In genomic region chr10:88565072-88565471, GRCh38 we compare ENCODE assay signal across 8 cellular contexts. TPM values are rescaled to one million over a fixed set of nuclear protein-coding genes. Genes with fewer than 3 reads are reported as not detected.
DNase-seq lines count a peak whose midpoint lies in the region; ATAC-seq, FAIRE-seq and TF ChIP-seq lines count a peak whose summit lies in the region.

No MANE protein-coding gene starts in this region.

- peak; percentile 41 for ATAC-seq in Right ventricle myocardium superior (ENCODE audit: poor library complexity)

- H3K4me3 ChIP-seq in right atrium auricular region = no peak overlapping the region

- no peak for DNase-seq in Right ventricle myocardium superior
- no peak for DNase-seq in right atrium auricular region (ENCODE audit: low spot score)
- DNase-seq in NCI-H82 (lab: John Stamatoyannopoulos, UW) = peak; percentile 25
- DNase-seq in pons (ENCODE audit: low spot score) = peak; percentile 62
- DNase-seq in NCI-H2081 treated with DMSO at 0.1 percent for 48 hours (lab: John Stamatoyannopoulos, UW) = no peak
- no peak for DNase-seq in activated CD4-positive, alpha-beta T cell treated with anti-CD3 and anti-CD28 coated beads, Interleukin-2, amount 50 U/mL, for 48 hours
- no peak for DNase-seq in activated T-helper 1 cell treated with anti-CD3 and anti-CD28 coated beads, Interleukin-12 subunit alpha, Interleukin-12 subunit beta, Interleukin-2, Interleukin-4 antibody, amounts not matched to agents 30 ng/mL and 10 ng/mL and 1 ng/mL, durations not matched to agents 14 hours and 24 hours and 36 hours (ENCODE audit: low spot score)

- intact Hi-C loops in Right ventricle myocardium superior (cut with DNase I) = no loop called here
- intact Hi-C loops in activated T-helper 1 cell treated with anti-CD3 and anti-CD28 coated beads, Interleukin-12 subunit alpha, Interleukin-12 subunit beta, Interleukin-2, Interleukin-4 antibody, amounts not matched to agents 30 ng/mL and 10 ng/mL and 1 ng/mL, durations not matched to agents 14 hours and 24 hours and 36 hours (cut with micrococcal nuclease) = loop anchor here (1.0 to 2.0 kb wide), 4 partner anchors 122 to 648 kb away; no protein-coding TSS in a partner anchor

- H3K9me3 Mint-ChIP-seq in activated T-helper 1 cell treated with anti-CD3 and anti-CD28 coated beads, Interleukin-12 subunit alpha, Interleukin-12 subunit beta, Interleukin-2, Interleukin-4 antibody, amounts not matched to agents 30 ng/mL and 10 ng/mL and 1 ng/mL, durations not matched to agents 14 hours and 24 hours and 36 hours = no peaks in the 10 kb centered on the region

- H3K36me3 Mint-ChIP-seq in activated T-helper 1 cell treated with anti-CD3 and anti-CD28 coated beads, Interleukin-12 subunit alpha, Interleukin-12 subunit beta, Interleukin-2, Interleukin-4 antibody, amounts not matched to agents 30 ng/mL and 10 ng/mL and 1 ng/mL, durations not matched to agents 14 hours and 24 hours and 36 hours (ENCODE audit: low read depth) = no peaks in the 10 kb centered on the region

- peak; percentile 87 for FAIRE-seq in endometrium (lab: Jason Lieb, UNC)

- peaks cover 18% of the 10 kb centered on the region for H3K27me3 Mint-ChIP-seq in activated T-helper 1 cell treated with anti-CD3 and anti-CD28 coated beads, Interleukin-12 subunit alpha, Interleukin-12 subunit beta, Interleukin-2, Interleukin-4 antibody, amounts not matched to agents 30 ng/mL and 10 ng/mL and 1 ng/mL, durations not matched to agents 14 hours and 24 hours and 36 hours (ENCODE audit: insufficient read depth)

- no peak overlapping the region for H3K27ac Mint-ChIP-seq in activated T-helper 1 cell treated with anti-CD3 and anti-CD28 coated beads, Interleukin-12 subunit alpha, Interleukin-12 subunit beta, Interleukin-2, Interleukin-4 antibody, amounts not matched to agents 30 ng/mL and 10 ng/mL and 1 ng/mL, durations not matched to agents 14 hours and 24 hours and 36 hours

- no peaks in the 10 kb centered on the region for H3K9me3 ChIP-seq in right atrium auricular region

- no peaks in the 10 kb centered on the region for H3K4me1 ChIP-seq in right atrium auricular region

- H3K36me3 ChIP-seq in right atrium auricular region = no peaks in the 10 kb centered on the region

- no peaks in the 10 kb centered on the region for H3K27me3 ChIP-seq in right atrium auricular region

- TF ChIP-seq CTCF in right atrium auricular region (IDR thresholded peaks at IDR 0.05) = peak in 1 of 2 donors; percentile 57

- no peak overlapping the region for H3K27ac ChIP-seq in right atrium auricular region

- peaks cover 4% of the 10 kb centered on the region for H3K4me1 Mint-ChIP-seq in activated T-helper 1 cell treated with anti-CD3 and anti-CD28 coated beads, Interleukin-12 subunit alpha, Interleukin-12 subunit beta, Interleukin-2, Interleukin-4 antibody, amounts not matched to agents 30 ng/mL and 10 ng/mL and 1 ng/mL, durations not matched to agents 14 hours and 24 hours and 36 hours (ENCODE audit: low read depth)

- H3K4me3 Mint-ChIP-seq in activated T-helper 1 cell treated with anti-CD3 and anti-CD28 coated beads, Interleukin-12 subunit alpha, Interleukin-12 subunit beta, Interleukin-2, Interleukin-4 antibody, amounts not matched to agents 30 ng/mL and 10 ng/mL and 1 ng/mL, durations not matched to agents 14 hours and 24 hours and 36 hours = no peak overlapping the region

RNA-seq across cellular contexts. Expression of gene RNLS, which starts 18.0 kb away (rescaled TPM):
- total RNA-seq in Right ventricle myocardium superior (22.5 TPM), right atrium auricular region (10 to 100 TPM; 14.9 to 26.8 TPM)
- total RNA-seq in activated T-helper 1 cell treated with anti-CD3 and anti-CD28 coated beads, Interleukin-12 subunit alpha, Interleukin-12 subunit beta, Interleukin-2, Interleukin-4 antibody, amounts not matched to agents 30 ng/mL and 10 ng/mL and 1 ng/mL, durations not matched to agents 14 hours and 24 hours and 36 hours = 2.0 and 2.5 TPM in 2 replicates

RNA-seq across cellular contexts. Expression of gene LIPJ, which starts 21.5 kb away (rescaled TPM):
- total RNA-seq in Right ventricle myocardium superior (not detected), right atrium auricular region (under 1 TPM in 1 of 2 donors, not detected in 1; 0.08 TPM)
- not detected in 2 replicates for total RNA-seq in activated T-helper 1 cell treated with anti-CD3 and anti-CD28 coated beads, Interleukin-12 subunit alpha, Interleukin-12 subunit beta, Interleukin-2, Interleukin-4 antibody, amounts not matched to agents 30 ng/mL and 10 ng/mL and 1 ng/mL, durations not matched to agents 14 hours and 24 hours and 36 hours

Comparison
In these comparisons a context has a peak if more than half of its experiments do, and no peak if none do; other contexts are left out.
1. DNase-seq: peak in NCI-H82 (single experiment) and pons (single experiment); none in Right ventricle myocardium superior (single experiment), right atrium auricular region (single experiment), NCI-H2081 treated with DMSO at 0.1 percent for 48 hours (single experiment), activated CD4-positive, alpha-beta T cell treated with anti-CD3 and anti-CD28 coated beads, Interleukin-2, amount 50 U/mL, for 48 hours (0 of 2) and activated T-helper 1 cell treated with anti-CD3 and anti-CD28 coated beads, Interleukin-12 subunit alpha, Interleukin-12 subunit beta, Interleukin-2, Interleukin-4 antibody, amounts not matched to agents 30 ng/mL and 10 ng/mL and 1 ng/mL, durations not matched to agents 14 hours and 24 hours and 36 hours (single experiment).